Comparison of ENCODE assay signal across 8 cellular contexts in genomic region chr11:100576044-100577021, GRCh38.
DNase-seq lines count a peak whose midpoint lies in the region; ATAC-seq, FAIRE-seq and TF ChIP-seq lines count a peak whose summit lies in the region.

No MANE protein-coding gene starts in this region.

- ATAC-seq in HG02588 (IDR thresholded peaks at IDR 0.05; ENCODE audit: unreplicated experiment): peak; percentile 74

- TF ChIP-seq CTCF in foreskin fibroblast (IDR thresholded peaks at IDR 0.05; ENCODE audit: low read depth, low read length): peak; percentile 66

- no peak overlapping the region for H3K4me3 ChIP-seq in foreskin fibroblast (ENCODE audit: low read depth in 1 of 2, low read length in 2 of 2)

- no peak for TF ChIP-seq POLR2A in GM12892 (IDR thresholded peaks at IDR 0.05; ENCODE audit: low read depth, low read length)

- FAIRE-seq in GM12892 (lab: Jason Lieb, UNC): peak; percentile 91

- DNase-seq in A172 (ENCODE audit: low spot score) (peak; percentile 39), GM12892 (ENCODE audit: insufficient read length) (no peak), NCI-H1105 (lab: John Stamatoyannopoulos, UW) (peak; percentile 14), SW 1271 (lab: John Stamatoyannopoulos, UW) (peak; percentile 19 to 86), foreskin fibroblast (peak; percentile 44 to 68), pons (ENCODE audit: low spot score) (peak; percentile 85)
- DNase-seq in stimulated activated CD4-positive, alpha-beta T cell treated with anti-CD3 and anti-CD28 coated beads, Interleukin-4, amount 100 ng/mL, for 24 hours: no peak

Comparison
In these comparisons a context has a peak if more than half of its experiments do, and no peak if none do; other contexts are left out.
1. DNase-seq: peak in A172 (single experiment), NCI-H1105 (single experiment), SW 1271 (2 of 2), foreskin fibroblast (2 of 2) and pons (single experiment); none in GM12892 (single experiment) and stimulated activated CD4-positive, alpha-beta T cell treated with anti-CD3 and anti-CD28 coated beads, Interleukin-4, amount 100 ng/mL, for 24 hours (single experiment).